Comparison of ENCODE assay signal across 9 cellular contexts in the genomic region with DNA sequence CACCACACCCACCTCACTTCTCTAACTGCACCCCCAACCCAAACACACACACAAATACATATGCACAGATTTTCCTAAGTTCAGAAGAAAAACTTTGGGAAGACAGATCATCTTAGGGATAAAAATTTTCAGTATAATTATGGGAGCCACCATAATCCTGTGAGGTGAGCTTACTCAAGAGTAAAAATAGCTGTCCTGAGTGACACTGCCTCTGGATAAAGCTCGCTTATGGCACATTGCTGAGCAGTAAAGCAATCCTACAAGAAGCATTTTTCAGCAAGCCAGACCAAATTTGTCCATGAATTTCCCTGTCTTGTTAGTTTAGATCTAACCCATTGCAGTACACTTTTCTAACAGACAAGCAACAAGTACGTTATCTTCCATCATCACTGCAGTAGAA.
"Had no signal": no experiment of that assay in that cellular context is flagged by ENCODE, and none has a peak within 500 bp of the region (broad histone marks: within the 10 kb centered on the region; RNA-seq: fewer than 3 reads in every experiment).

No MANE protein-coding gene starts in this region.

- H3K9me3 ChIP-seq: HAP-1 had no signal

- H3K27ac ChIP-seq: GM23248 had no signal

- H3K36me3 ChIP-seq: HAP-1 had no signal

- H3K4me3 ChIP-seq: GM23248, GM23338, HAP-1 had no signal

- H3K4me1 ChIP-seq: HAP-1 had no signal

- ATAC-seq: GM23338, HCT116 had no signal

- DNase-seq: GM23248, GOT3, H7, H9, HCEC 1CT, HFFc6 had no signal
